In genomic region chr2:122034797-122035196, GRCh38 we compare ENCODE assay signal across 2 cellular contexts.
TF ChIP-seq lines count a peak whose summit lies in the region.

No MANE protein-coding gene starts in this region.

TF ChIP-seq in GM23338, 12 proteins besides CTCF, POLR2A, EP300 and RAD21 (continued from another document):
- no peak for TF ChIP-seq REST (IDR thresholded peaks at IDR 0.05; ENCODE audit: unreplicated experiment)
- no peak for TF ChIP-seq EZH2 (IDR thresholded peaks at IDR 0.05; ENCODE audit: low read depth, unreplicated experiment)
- no peak for TF ChIP-seq ETS1 (IDR thresholded peaks at IDR 0.05)
- no peak for TF ChIP-seq ZNF331 (CRISPR knock-in tag; IDR thresholded peaks at IDR 0.05; ENCODE audit: low read depth)
- no peak for TF ChIP-seq CREB1 (CRISPR knock-in tag; IDR thresholded peaks at IDR 0.05; ENCODE audit: low read depth)
- TF ChIP-seq NANOG (IDR thresholded peaks at IDR 0.05; ENCODE audit: borderline replicate concordance) = no peak
- no peak for TF ChIP-seq JUNB (IDR thresholded peaks at IDR 0.05; ENCODE audit: unreplicated experiment)
- TF ChIP-seq, protein P1, sequence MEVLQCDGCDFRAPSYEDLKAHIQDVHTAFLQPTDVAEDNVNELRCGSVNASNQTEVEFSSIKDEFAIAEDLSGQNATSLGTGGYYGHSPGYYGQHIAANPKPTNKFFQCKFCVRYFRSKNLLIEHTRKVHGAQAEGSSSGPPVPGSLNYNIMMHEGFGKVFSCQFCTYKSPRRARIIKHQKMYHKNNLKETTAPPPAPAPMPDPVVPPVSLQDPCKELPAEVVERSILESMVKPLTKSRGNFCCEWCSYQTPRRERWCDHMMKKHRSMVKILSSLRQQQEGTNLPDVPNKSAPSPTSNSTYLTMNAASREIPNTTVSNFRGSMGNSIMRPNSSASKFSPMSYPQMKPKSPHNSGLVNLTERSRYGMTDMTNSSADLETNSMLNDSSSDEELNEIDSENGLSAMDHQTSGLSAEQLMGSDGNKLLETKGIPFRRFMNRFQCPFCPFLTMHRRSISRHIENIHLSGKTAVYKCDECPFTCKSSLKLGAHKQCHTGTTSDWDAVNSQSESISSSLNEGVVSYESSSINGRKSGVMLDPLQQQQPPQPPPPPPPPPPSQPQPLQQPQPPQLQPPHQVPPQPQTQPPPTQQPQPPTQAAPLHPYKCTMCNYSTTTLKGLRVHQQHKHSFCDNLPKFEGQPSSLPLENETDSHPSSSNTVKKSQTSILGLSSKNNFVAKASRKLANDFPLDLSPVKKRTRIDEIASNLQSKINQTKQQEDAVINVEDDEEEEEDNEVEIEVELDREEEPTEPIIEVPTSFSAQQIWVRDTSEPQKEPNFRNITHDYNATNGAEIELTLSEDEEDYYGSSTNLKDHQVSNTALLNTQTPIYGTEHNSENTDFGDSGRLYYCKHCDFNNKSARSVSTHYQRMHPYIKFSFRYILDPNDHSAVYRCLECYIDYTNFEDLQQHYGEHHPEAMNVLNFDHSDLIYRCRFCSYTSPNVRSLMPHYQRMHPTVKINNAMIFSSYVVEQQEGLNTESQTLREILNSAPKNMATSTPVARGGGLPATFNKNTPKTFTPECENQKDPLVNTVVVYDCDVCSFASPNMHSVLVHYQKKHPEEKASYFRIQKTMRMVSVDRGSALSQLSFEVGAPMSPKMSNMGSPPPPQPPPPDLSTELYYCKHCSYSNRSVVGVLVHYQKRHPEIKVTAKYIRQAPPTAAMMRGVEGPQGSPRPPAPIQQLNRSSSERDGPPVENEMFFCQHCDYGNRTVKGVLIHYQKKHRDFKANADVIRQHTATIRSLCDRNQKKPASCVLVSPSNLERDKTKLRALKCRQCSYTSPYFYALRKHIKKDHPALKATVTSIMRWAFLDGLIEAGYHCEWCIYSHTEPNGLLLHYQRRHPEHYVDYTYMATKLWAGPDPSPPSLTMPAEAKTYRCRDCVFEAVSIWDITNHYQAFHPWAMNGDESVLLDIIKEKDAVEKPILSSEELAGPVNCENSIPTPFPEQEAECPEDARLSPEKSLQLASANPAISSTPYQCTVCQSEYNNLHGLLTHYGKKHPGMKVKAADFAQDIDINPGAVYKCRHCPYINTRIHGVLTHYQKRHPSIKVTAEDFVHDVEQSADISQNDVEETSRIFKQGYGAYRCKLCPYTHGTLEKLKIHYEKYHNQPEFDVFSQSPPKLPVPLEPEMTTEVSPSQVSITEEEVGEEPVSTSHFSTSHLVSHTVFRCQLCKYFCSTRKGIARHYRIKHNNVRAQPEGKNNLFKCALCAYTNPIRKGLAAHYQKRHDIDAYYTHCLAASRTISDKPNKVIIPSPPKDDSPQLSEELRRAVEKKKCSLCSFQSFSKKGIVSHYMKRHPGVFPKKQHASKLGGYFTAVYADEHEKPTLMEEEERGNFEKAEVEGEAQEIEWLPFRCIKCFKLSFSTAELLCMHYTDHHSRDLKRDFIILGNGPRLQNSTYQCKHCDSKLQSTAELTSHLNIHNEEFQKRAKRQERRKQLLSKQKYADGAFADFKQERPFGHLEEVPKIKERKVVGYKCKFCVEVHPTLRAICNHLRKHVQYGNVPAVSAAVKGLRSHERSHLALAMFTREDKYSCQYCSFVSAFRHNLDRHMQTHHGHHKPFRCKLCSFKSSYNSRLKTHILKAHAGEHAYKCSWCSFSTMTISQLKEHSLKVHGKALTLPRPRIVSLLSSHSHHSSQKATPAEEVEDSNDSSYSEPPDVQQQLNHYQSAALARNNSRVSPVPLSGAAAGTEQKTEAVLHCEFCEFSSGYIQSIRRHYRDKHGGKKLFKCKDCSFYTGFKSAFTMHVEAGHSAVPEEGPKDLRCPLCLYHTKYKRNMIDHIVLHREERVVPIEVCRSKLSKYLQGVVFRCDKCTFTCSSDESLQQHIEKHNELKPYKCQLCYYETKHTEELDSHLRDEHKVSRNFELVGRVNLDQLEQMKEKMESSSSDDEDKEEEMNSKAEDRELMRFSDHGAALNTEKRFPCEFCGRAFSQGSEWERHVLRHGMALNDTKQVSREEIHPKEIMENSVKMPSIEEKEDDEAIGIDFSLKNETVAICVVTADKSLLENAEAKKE (CRISPR knock-in tag; IDR thresholded peaks at IDR 0.05) = no peak
- no peak for TF ChIP-seq POLR2AphosphoS5 (IDR thresholded peaks at IDR 0.05; ENCODE audit: low read depth)

TF ChIP-seq in GM12878, 131 proteins besides CTCF, POLR2A, EP300 and RAD21 (continued from another document):
- TF ChIP-seq REST (IDR thresholded peaks at IDR 0.05; ENCODE audit: low read depth, low read length) = no peak
- TF ChIP-seq ZNF24 (IDR thresholded peaks at IDR 0.05) = peak; percentile 59
- TF ChIP-seq MTA2 (IDR thresholded peaks at IDR 0.05; ENCODE audit: low read depth) = peak; percentile 80
- peak; percentile 34; the same call in 1 of the 2 replicates for TF ChIP-seq ZNF687 (IDR thresholded peaks at IDR 0.05)
- TF ChIP-seq, protein P2, sequence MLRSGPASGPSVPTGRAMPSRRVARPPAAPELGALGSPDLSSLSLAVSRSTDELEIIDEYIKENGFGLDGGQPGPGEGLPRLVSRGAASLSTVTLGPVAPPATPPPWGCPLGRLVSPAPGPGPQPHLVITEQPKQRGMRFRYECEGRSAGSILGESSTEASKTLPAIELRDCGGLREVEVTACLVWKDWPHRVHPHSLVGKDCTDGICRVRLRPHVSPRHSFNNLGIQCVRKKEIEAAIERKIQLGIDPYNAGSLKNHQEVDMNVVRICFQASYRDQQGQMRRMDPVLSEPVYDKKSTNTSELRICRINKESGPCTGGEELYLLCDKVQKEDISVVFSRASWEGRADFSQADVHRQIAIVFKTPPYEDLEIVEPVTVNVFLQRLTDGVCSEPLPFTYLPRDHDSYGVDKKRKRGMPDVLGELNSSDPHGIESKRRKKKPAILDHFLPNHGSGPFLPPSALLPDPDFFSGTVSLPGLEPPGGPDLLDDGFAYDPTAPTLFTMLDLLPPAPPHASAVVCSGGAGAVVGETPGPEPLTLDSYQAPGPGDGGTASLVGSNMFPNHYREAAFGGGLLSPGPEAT (IDR thresholded peaks at IDR 0.05; ENCODE audit: low read depth) = peak; percentile 21; the same call in 1 of the 2 replicates
